ENCODE assay signal across 16 cellular contexts in the genomic region with DNA sequence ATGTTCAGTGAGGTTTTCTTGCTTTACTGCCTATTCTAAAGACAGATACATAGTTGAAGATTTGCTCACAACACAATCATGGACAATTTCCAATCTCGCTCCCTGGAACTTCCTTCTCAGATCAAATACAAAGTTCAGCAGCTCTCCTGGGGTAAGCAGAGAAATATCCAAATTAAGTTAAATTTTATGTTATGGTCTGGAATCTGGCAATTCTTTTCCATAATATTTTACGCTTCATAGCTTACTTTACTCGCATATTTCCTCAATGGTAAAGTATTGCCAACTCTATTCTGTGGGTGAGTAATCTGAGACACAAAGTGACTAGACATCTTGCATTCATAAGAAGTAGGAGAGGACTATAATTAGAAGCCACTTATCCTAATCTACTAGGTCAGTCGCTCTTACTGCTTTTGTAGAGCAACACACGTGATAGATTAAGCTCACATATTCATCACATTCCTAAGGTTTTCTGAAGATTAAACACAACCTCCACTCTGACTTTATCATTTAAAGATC.
A peak's percentile ranks its signal among the peaks of the same experiment; 100 is the strongest.
DNase-seq lines count a peak whose midpoint lies in the region; ATAC-seq and TF ChIP-seq lines count a peak whose summit lies in the region.
"Had no signal": no experiment of that assay in that cellular context is flagged by ENCODE, and none has a peak within 500 bp of the region (broad histone marks: within the 10 kb centered on the region; RNA-seq: fewer than 3 reads in every experiment).

No MANE protein-coding gene starts in this region.

- intact Hi-C loops in sciatic nerve (cut with DNase I) = no loop called here

- no peak overlapping the region for H2BK15ac ChIP-seq in mesendoderm (replicated peaks; ENCODE audit: low read depth)

- H3K79me2 ChIP-seq in mesendoderm (ENCODE audit: control insufficient read depth, insufficient read depth, low read length) = no peaks in the 10 kb centered on the region

- no peak overlapping the region for H3K9ac ChIP-seq in mesendoderm (ENCODE audit: low read length)

- H3K27ac ChIP-seq in mesendoderm (ENCODE audit: low read depth, low read length) = no peak overlapping the region
- H3K27ac ChIP-seq: gastrocnemius medialis, thoracic aorta had no signal

- H4K8ac ChIP-seq in mesendoderm (ENCODE audit: low read depth, low read length) = no peak overlapping the region

- H3K4me3 Mint-ChIP-seq in naive thymus-derived CD8-positive, alpha-beta T cell = no peak overlapping the region
- H3K4me3 Mint-ChIP-seq: activated CD8-positive, alpha-beta T cell treated with anti-CD3 and anti-CD28 coated beads for 36 hours; CD14-positive monocyte had no signal

- no peak overlapping the region for H3K56ac ChIP-seq in mesendoderm (ENCODE audit: low read length)

- POLR2A ChIA-PET in naive thymus-derived CD8-positive, alpha-beta T cell (lab: Charles Lee) = no interaction called here

- peak; percentile 88 for DNase-seq in AG10803 (ENCODE audit: low read depth)
- peak; percentile 40 for DNase-seq in HS-27A (ENCODE audit: low read depth)
- peak; percentile 67 for DNase-seq in astrocyte of the spinal cord (ENCODE audit: low read depth, low spot score)
- DNase-seq in mesendoderm = peak; percentile 2
- DNase-seq in glomerular visceral epithelial cell (ENCODE audit: extremely low spot score) = no peak
- DNase-seq in sciatic nerve (ENCODE audit: low spot score) = no peak
- no peak for DNase-seq in naive thymus-derived CD8-positive, alpha-beta T cell
- DNase-seq: activated CD8-positive, alpha-beta T cell treated with anti-CD3 and anti-CD28 coated beads for 36 hours; anterior cingulate cortex; DMS79; gastrocnemius medialis; MV-4-11 had no signal

- H3K18ac ChIP-seq in mesendoderm (ENCODE audit: low read length) = no peak overlapping the region

- no peak for TF ChIP-seq CTCF in AG10803 (conservative IDR thresholded peaks at IDR 0.05; ENCODE audit: low read length)
- TF ChIP-seq CTCF in astrocyte of the spinal cord (IDR thresholded peaks at IDR 0.05; ENCODE audit: low read depth, low read length) = no peak

- H3K4me2 ChIP-seq in mesendoderm (ENCODE audit: low read length) = no peak overlapping the region

- H3K27me3 Mint-ChIP-seq in naive thymus-derived CD8-positive, alpha-beta T cell = no peaks in the 10 kb centered on the region
- H3K27me3 Mint-ChIP-seq: activated CD8-positive, alpha-beta T cell treated with anti-CD3 and anti-CD28 coated beads for 36 hours had no signal

- peaks cover 0 to 3% (median 0%) of the 10 kb centered on the region in 3 donors for H3K36me3 Mint-ChIP-seq in naive thymus-derived CD8-positive, alpha-beta T cell
- H3K36me3 Mint-ChIP-seq: CD14-positive monocyte had no signal

- H3K4ac ChIP-seq in mesendoderm (ENCODE audit: low read depth, low read length) = no peak overlapping the region

- H3K4me1 ChIP-seq in mesendoderm (ENCODE audit: control insufficient read depth, low read depth, low read length) = no peaks in the 10 kb centered on the region

- H3K4me1 Mint-ChIP-seq in naive thymus-derived CD8-positive, alpha-beta T cell = no peaks in the 10 kb centered on the region
- H3K4me1 Mint-ChIP-seq: CD14-positive monocyte had no signal

- no peaks in the 10 kb centered on the region for H3K36me3 ChIP-seq in mesendoderm (ENCODE audit: control insufficient read depth, insufficient read depth, low read length)
- H3K36me3 ChIP-seq: gastrocnemius medialis, thoracic aorta had no signal

- H4K5ac ChIP-seq in mesendoderm (ENCODE audit: low read length) = no peak overlapping the region

- in situ Hi-C loops in astrocyte of the spinal cord (cut with HindIII; ENCODE audit: low sequenced_read_pairs) = no loop called here

- no peaks in the 10 kb centered on the region for H3K27me3 ChIP-seq in mesendoderm (ENCODE audit: insufficient read depth, low read length, poor library complexity)
- H3K27me3 ChIP-seq: gastrocnemius medialis had no signal

- no CpG with 5 or more reads among the region's 5 CpGs for WGBS in mesendoderm (ENCODE audit: extremely low coverage, insufficient coverage, low lambda C conversion rate)

- no peak for ATAC-seq in sciatic nerve
- ATAC-seq in HG02642 (IDR thresholded peaks at IDR 0.05; ENCODE audit: poor library complexity, unreplicated experiment) = no peak
- ATAC-seq in naive thymus-derived CD8-positive, alpha-beta T cell = no peak
- ATAC-seq: activated CD8-positive, alpha-beta T cell treated with anti-CD3 and anti-CD28 coated beads for 36 hours; GM12878 had no signal

- H3K23ac ChIP-seq in mesendoderm (ENCODE audit: low read length) = no peak overlapping the region

- no peaks in the 10 kb centered on the region for H3K79me1 ChIP-seq in mesendoderm (ENCODE audit: low read length)

- H2BK5ac ChIP-seq in mesendoderm (ENCODE audit: low read length) = no peak overlapping the region

- no peak overlapping the region for H3K27ac Mint-ChIP-seq in naive thymus-derived CD8-positive, alpha-beta T cell
- H3K27ac Mint-ChIP-seq: activated CD8-positive, alpha-beta T cell treated with anti-CD3 and anti-CD28 coated beads for 36 hours had no signal

- H3K9me3 Mint-ChIP-seq in naive thymus-derived CD8-positive, alpha-beta T cell = peaks cover 2 to 17% (median 9%) of the 10 kb centered on the region in 9 donors

- H2BK120ac ChIP-seq in mesendoderm (ENCODE audit: low read depth, low read length) = no peak overlapping the region

- no peak overlapping the region for H3K4me3 ChIP-seq in AG10803 (ENCODE audit: low read length)
- H3K4me3 ChIP-seq in astrocyte of the spinal cord (ENCODE audit: low read depth, low read length) = no peak overlapping the region
- no peak overlapping the region for H3K4me3 ChIP-seq in mesendoderm (ENCODE audit: low read length)
- H3K4me3 ChIP-seq: gastrocnemius medialis, GM12878, thoracic aorta had no signal

- no peak overlapping the region for H2AK5ac ChIP-seq in mesendoderm (ENCODE audit: low read length)

Comparison
In these comparisons a context has a peak if more than half of its experiments do, and no peak if none do; other contexts are left out.
1. DNase-seq: peak in AG10803 (single experiment), HS-27A (single experiment), astrocyte of the spinal cord (single experiment) and mesendoderm (single experiment); none in glomerular visceral epithelial cell (single experiment), sciatic nerve (single experiment) and naive thymus-derived CD8-positive, alpha-beta T cell (0 of 10).